7 cellular contexts compared by ENCODE assay signal in genomic region chr3:131174752-131175151, GRCh38.
A peak's percentile ranks its signal among the peaks of the same experiment; 100 is the strongest.
DNase-seq lines count a peak whose midpoint lies in the region; ATAC-seq and TF ChIP-seq lines count a peak whose summit lies in the region.

No MANE protein-coding gene starts in this region.

- CTCF ChIA-PET in GM10248 (lab: Yijun Ruan, JAX), result no interaction called here

- ATAC-seq in GM18519 (IDR thresholded peaks at IDR 0.05; ENCODE audit: low FRiP score, unreplicated experiment) (peak; percentile 96), GM21717 (IDR thresholded peaks at IDR 0.05; ENCODE audit: unreplicated experiment) (peak; percentile 89)

- TF ChIP-seq CTCF in GM10248 (IDR thresholded peaks at IDR 0.05; ENCODE audit: control extremely low read depth, extremely low read depth, low read depth, missing control alignments), result no peak

- POLR2A ChIA-PET in GM10248 (lab: Yijun Ruan, JAX), result no interaction called here

- DNase-seq in M059J (ENCODE audit: low read depth) (peak; percentile 39), glomerular visceral epithelial cell (ENCODE audit: extremely low spot score) (peak; percentile 2), GM10248 (ENCODE audit: extremely low spot score) (no peak), HUDEP-2 (lab: John Stamatoyannopoulos, UW; ENCODE audit: unreplicated experiment in 76 of 76) (no peak)
- no peak for DNase-seq in activated CD4-positive, CD25-positive, alpha-beta regulatory T cell treated with anti-CD3 and anti-CD28 coated beads, Interleukin-2, amount 50 U/mL, for 72 hours

Comparison
In these comparisons a context has a peak if more than half of its experiments do, and no peak if none do; other contexts are left out.
1. DNase-seq: peak in M059J (single experiment) and glomerular visceral epithelial cell (single experiment); none in activated CD4-positive, CD25-positive, alpha-beta regulatory T cell treated with anti-CD3 and anti-CD28 coated beads, Interleukin-2, amount 50 U/mL, for 72 hours (single experiment), GM10248 (single experiment) and HUDEP-2 (0 of 76).